12 cellular contexts compared by ENCODE assay signal in the genomic region with DNA sequence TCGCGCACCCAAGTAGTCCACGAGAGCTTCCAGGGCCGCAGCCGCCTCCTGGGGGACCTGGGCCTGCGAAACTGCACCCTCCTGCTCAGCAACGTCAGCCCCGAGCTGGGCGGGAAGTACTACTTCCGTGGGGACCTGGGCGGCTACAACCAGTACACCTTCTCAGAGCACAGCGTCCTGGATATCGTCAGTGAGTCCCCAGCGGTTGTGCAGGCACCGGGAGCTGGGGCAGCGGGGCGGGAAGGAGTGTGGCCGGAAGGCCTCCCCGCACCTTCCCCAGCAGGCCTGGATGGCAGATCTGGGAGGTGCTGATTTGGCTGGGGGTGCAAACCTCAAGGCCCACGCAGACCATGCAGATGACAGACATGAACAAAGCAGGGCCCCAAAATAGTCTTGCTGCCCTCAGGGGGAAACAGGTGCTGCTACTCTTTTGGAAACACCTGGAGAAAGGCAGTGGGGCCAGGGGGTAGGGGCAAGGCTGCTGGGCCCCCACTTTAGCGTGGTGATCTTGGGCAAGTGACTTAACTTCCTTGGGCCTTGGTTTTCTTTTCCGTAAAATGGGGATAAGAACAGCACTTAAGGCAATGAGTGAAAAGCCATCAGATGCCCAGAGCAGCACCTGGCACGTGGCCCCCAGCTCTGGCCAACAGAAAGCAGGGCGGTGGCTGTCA. TPM values are rescaled to one million over a fixed set of nuclear protein-coding genes. Genes with fewer than 3 reads are reported as not detected.
A peak's percentile ranks its signal among the peaks of the same experiment; 100 is the strongest.
DNase-seq lines count a peak whose midpoint lies in the region; ATAC-seq and TF ChIP-seq lines count a peak whose summit lies in the region.
"Had no signal": no experiment of that assay in that cellular context is flagged by ENCODE, and none has a peak within 500 bp of the region (broad histone marks: within the 10 kb centered on the region; RNA-seq: fewer than 3 reads in every experiment).

No MANE protein-coding gene starts in this region.

- DNase-seq in GM10248 (ENCODE audit: extremely low spot score) (peak; percentile 80), KG1 (lab: John Stamatoyannopoulos, UW) (peak; percentile 71), activated T-cell treated with anti-CD3 and anti-CD28 coated beads for 24 hours (ENCODE audit: low read depth) (peak; percentile 4), tibial nerve (ENCODE audit: low spot score in 2 of 2) (no peak), ACHN (no peak), hypothalamus (lab: John Stamatoyannopoulos, UW) (no peak), anterior cingulate cortex (lab: John Stamatoyannopoulos, UW) (no peak)
- DNase-seq in naive thymus-derived CD4-positive, alpha-beta T cell, result peak in 7 of 9 donors; percentile 27 to 54 (median 45)
- DNase-seq: lower lobe of right lung had no signal

- no peaks in the 10 kb centered on the region for H3K9me3 ChIP-seq in naive thymus-derived CD4-positive, alpha-beta T cell (ENCODE audit: control insufficient read depth in 2 of 3, low read length in 3 of 3)
- H3K9me3 ChIP-seq in tibial nerve, result no peaks in the 10 kb centered on the region
- H3K9me3 ChIP-seq: lower lobe of right lung, thoracic aorta had no signal

- H3K9me3 Mint-ChIP-seq in naive thymus-derived CD4-positive, alpha-beta T cell, result no peaks in the 10 kb centered on the region

- no peak for TF ChIP-seq POLR2A in tibial nerve (IDR thresholded peaks at IDR 0.05)

- TF ChIP-seq EP300 in tibial nerve (IDR thresholded peaks at IDR 0.05), result no peak

- POLR2A ChIA-PET in GM10248 (lab: Yijun Ruan, JAX), result no interaction called here
- POLR2A ChIA-PET in naive thymus-derived CD4-positive, alpha-beta T cell (lab: Charles Lee), result interaction anchor here (1.2 to 1.3 kb wide), 2 partner anchors 12 to 29 kb away, joined by 3 to 5 read pairs; no protein-coding TSS in a partner anchor

- no peaks in the 10 kb centered on the region for H3K36me3 Mint-ChIP-seq in naive thymus-derived CD4-positive, alpha-beta T cell

- WGBS in tibial nerve, 2 donors, result 50 to 66% methylated on average over 17 to 24 of the region's 24 CpGs

- H3K27ac ChIP-seq in naive thymus-derived CD4-positive, alpha-beta T cell (ENCODE audit: low read depth, low read length), result no peak overlapping the region
- H3K27ac ChIP-seq in tibial nerve, result peak overlapping the region in 2 of 4 donors; percentile 45 to 81
- H3K27ac ChIP-seq: lower lobe of right lung, thoracic aorta had no signal

- H3K36me3 ChIP-seq in naive thymus-derived CD4-positive, alpha-beta T cell (ENCODE audit: control insufficient read depth in 2 of 3, insufficient read depth in 3 of 3, low read length in 3 of 3), result no peaks in the 10 kb centered on the region
- no peaks in the 10 kb centered on the region for H3K36me3 ChIP-seq in tibial nerve
- H3K36me3 ChIP-seq: lower lobe of right lung, thoracic aorta had no signal

- peak; percentile 72 for ATAC-seq in naive thymus-derived CD4-positive, alpha-beta T cell
- ATAC-seq: lower lobe of right lung had no signal

- TF ChIP-seq CTCF in GM10248 (IDR thresholded peaks at IDR 0.05; ENCODE audit: control extremely low read depth, extremely low read depth, low read depth, missing control alignments) (no peak), tibial nerve (IDR thresholded peaks at IDR 0.05) (no peak)

- peaks cover 0 to 12% of the 10 kb centered on the region in 2 donors for H3K4me1 ChIP-seq in naive thymus-derived CD4-positive, alpha-beta T cell (ENCODE audit: control insufficient read depth in 2 of 2, insufficient read depth in 2 of 2, low read length in 2 of 2)
- peaks cover 0 to 28% (median 3%) of the 10 kb centered on the region in 4 donors for H3K4me1 ChIP-seq in tibial nerve
- H3K4me1 ChIP-seq: lower lobe of right lung had no signal

- peak overlapping the region in 8 of 10 donors; percentile 4 to 50 (median 36) for H3K4me3 Mint-ChIP-seq in naive thymus-derived CD4-positive, alpha-beta T cell

- no peaks in the 10 kb centered on the region for H3K27me3 ChIP-seq in naive thymus-derived CD4-positive, alpha-beta T cell (ENCODE audit: control insufficient read depth in 2 of 2, insufficient read depth in 2 of 2, low read length in 2 of 2)
- H3K27me3 ChIP-seq in tibial nerve, result peaks cover 0 to 74% of the 10 kb centered on the region in 2 donors

- peaks cover 0 to 2% (median 0%) of the 10 kb centered on the region in 5 donors for H3K27me3 Mint-ChIP-seq in naive thymus-derived CD4-positive, alpha-beta T cell

- CTCF ChIA-PET in GM10248 (lab: Yijun Ruan, JAX), result interaction anchor here (0.8 to 1.4 kb wide), 3 partner anchors 9 to 14 kb away, joined by 3 to 4 read pairs (median 3); a partner anchor contains a TSS
- CTCF ChIA-PET in naive thymus-derived CD4-positive, alpha-beta T cell (lab: Charles Lee), result interaction anchor here (1.3 kb wide), 1 partner anchor 155 kb away, joined by 3 read pairs; no protein-coding TSS in a partner anchor

- intact Hi-C loops in naive thymus-derived CD4-positive, alpha-beta T cell (cut with micrococcal nuclease), result no loop called here

- peak overlapping the region in 4 of 9 donors; percentile 20 to 59 (median 35) for H3K27ac Mint-ChIP-seq in naive thymus-derived CD4-positive, alpha-beta T cell

- peaks cover 0 to 11% (median 2%) of the 10 kb centered on the region in 7 donors for H3K4me1 Mint-ChIP-seq in naive thymus-derived CD4-positive, alpha-beta T cell

- H3K4me3 ChIP-seq in naive thymus-derived CD4-positive, alpha-beta T cell (ENCODE audit: low read length), result no peak overlapping the region
- no peak overlapping the region for H3K4me3 ChIP-seq in tibial nerve
- H3K4me3 ChIP-seq: lower lobe of right lung, thoracic aorta had no signal

- in situ Hi-C loops in ACHN (cut with HindIII; ENCODE audit: low pct_ligation_motif_present, low pct_unique_long_range_greater_than_20kb, low sequenced_read_pairs), result no loop called here

RNA-seq across cellular contexts. Expression of a gene that starts 4.0 kb away (rescaled TPM):
- total RNA-seq in naive thymus-derived CD4-positive, alpha-beta T cell, result under 1 TPM in 1 of 5 experiments, not detected in 4; 0.29 TPM
- under 1 TPM in 1 of 2 donors, not detected in 1; 0.31 TPM for polyA plus RNA-seq in naive thymus-derived CD4-positive, alpha-beta T cell
- total RNA-seq in tibial nerve, result 10 to 100 TPM; 31.8 to 49.6 (median 38.4) TPM
- total RNA-seq: lower lobe of right lung had no signal
- polyA plus RNA-seq: fibroblast of lung had no signal

RNA-seq across cellular contexts. Expression of a gene that starts 13.6 kb away (rescaled TPM):
- 1 to 10 TPM in 2 of 5 experiments, under 1 TPM in 3; 0.44 to 2.5 (median 0.66) TPM for total RNA-seq in naive thymus-derived CD4-positive, alpha-beta T cell
- not detected for polyA plus RNA-seq in naive thymus-derived CD4-positive, alpha-beta T cell
- 1 to 10 TPM in 1 of 4 donors, not detected in 3; 2.9 TPM for total RNA-seq in tibial nerve
- total RNA-seq: fibroblast of lung, lower lobe of right lung, skeletal muscle tissue had no signal
- polyA plus RNA-seq: fibroblast of lung had no signal

RNA-seq across cellular contexts. Expression of a gene that starts 27.2 kb away (rescaled TPM):
- total RNA-seq in naive thymus-derived CD4-positive, alpha-beta T cell, result 100 to 1,000 TPM; 145 to 256 (median 225) TPM
- 1 to 10 TPM; 6.8 to 7.0 TPM for polyA plus RNA-seq in naive thymus-derived CD4-positive, alpha-beta T cell
- 100 to 1,000 TPM in 3 of 4 donors, 10 to 100 TPM in 1; 98.5 to 172 (median 128) TPM for total RNA-seq in tibial nerve

RNA-seq across cellular contexts. Expression of a gene that starts 33.1 kb away (rescaled TPM):
- 10 to 100 TPM in 1 of 5 experiments, 1 to 10 TPM in 4; 1.5 to 23.9 (median 1.9) TPM for total RNA-seq in naive thymus-derived CD4-positive, alpha-beta T cell
- 1 to 10 TPM in 1 of 2 donors, under 1 TPM in 1; 0.70 to 1.1 TPM for polyA plus RNA-seq in naive thymus-derived CD4-positive, alpha-beta T cell
- 10 to 100 TPM in 3 of 4 donors, 1 to 10 TPM in 1; 7.2 to 22.8 (median 13.4) TPM for total RNA-seq in tibial nerve

RNA-seq across cellular contexts. Expression of a gene that starts 47.1 kb away (rescaled TPM):
- total RNA-seq in naive thymus-derived CD4-positive, alpha-beta T cell, result 10 to 100 TPM in 4 of 5 experiments, 1 to 10 TPM in 1; 4.6 to 59.3 (median 25.1) TPM
- polyA plus RNA-seq in naive thymus-derived CD4-positive, alpha-beta T cell, result 10 to 100 TPM; 23.4 to 39.1 TPM
- total RNA-seq in tibial nerve, result 10 to 100 TPM in 2 of 4 donors, 1 to 10 TPM in 2; 3.1 to 34.9 (median 19.1) TPM

Comparison
In these comparisons a context has a peak if more than half of its experiments do, and no peak if none do; other contexts are left out.
1. DNase-seq: peak in GM10248 (single experiment), KG1 (single experiment), activated T-cell treated with anti-CD3 and anti-CD28 coated beads for 24 hours (single experiment) and naive thymus-derived CD4-positive, alpha-beta T cell (7 of 9); none in tibial nerve (0 of 2), ACHN (single experiment), hypothalamus (0 of 51) and anterior cingulate cortex (0 of 58).
2. RNA of a gene that starts 4.0 kb away (total RNA-seq): 31.8 to 49.6 TPM in tibial nerve; 0.29 TPM in naive thymus-derived CD4-positive, alpha-beta T cell; every median in the first group is over 10 times any median in the second.